ENCODE assay signal across 26 cellular contexts in genomic region chr1:105686874-105687690, GRCh38.
"Had no signal": no experiment of that assay in that cellular context is flagged by ENCODE, and none has a peak within 500 bp of the region (broad histone marks: within the 10 kb centered on the region; RNA-seq: fewer than 3 reads in every experiment).

No MANE protein-coding gene starts in this region.

- H3K4me1 ChIP-seq: SJCRH30 had no signal

- H3K4me2 ChIP-seq: SK-N-SH had no signal

- H3K4me1 Mint-ChIP-seq: activated B cell treated with CpG ODN at 0.5 μM for 24 hours; activated CD4-positive, alpha-beta T cell treated with anti-CD3 and anti-CD28 coated beads, Interleukin-2, amount 10 ng/mL, durations not matched to agents 24 days and 14 days; activated CD8-positive, alpha-beta memory T cell treated with anti-CD3 and anti-CD28 coated beads, Interleukin-2, amount 10 ng/mL, durations not matched to agents 7 days and 5 days had no signal

- H3K9me3 Mint-ChIP-seq: activated B cell treated with CpG ODN at 0.5 μM for 24 hours had no signal

- H3K36me3 Mint-ChIP-seq: activated CD8-positive, alpha-beta memory T cell treated with anti-CD3 and anti-CD28 coated beads, Interleukin-2, amount 10 ng/mL, durations not matched to agents 7 days and 5 days had no signal

- H3K27ac Mint-ChIP-seq: activated B cell treated with CpG ODN at 0.5 μM for 24 hours; activated CD4-positive, alpha-beta T cell treated with anti-CD3 and anti-CD28 coated beads, Interleukin-2, amount 10 ng/mL, durations not matched to agents 24 days and 14 days; activated CD8-positive, alpha-beta memory T cell treated with anti-CD3 and anti-CD28 coated beads, Interleukin-2, amount 10 ng/mL, durations not matched to agents 7 days and 5 days; activated naive CD4-positive, alpha-beta T cell treated with anti-CD3 and anti-CD28 coated beads, Interleukin-2, amount 50 U/mL, for 72 hours; activated T-cell treated with anti-CD3 and anti-CD28 coated beads, Interleukin-2, amount 50 U/mL, for 24 hours; activated T-helper 1 cell treated with anti-CD3 and anti-CD28 coated beads, Interleukin-12 subunit alpha, Interleukin-12 subunit beta, Interleukin-2, Interleukin-4 antibody, amounts not matched to agents 30 ng/mL and 10 ng/mL and 1 ng/mL, durations not matched to agents 14 hours and 24 hours and 36 hours; T-helper 1 cell treated with Interleukin-12 subunit alpha and Interleukin-12 subunit beta and Interleukin-4 antibody, amounts not matched to agents 30 μg/mL and 1 μg/mL, for 36 hours had no signal

- ATAC-seq: activated CD8-positive, alpha-beta memory T cell treated with anti-CD3 and anti-CD28 coated beads, Interleukin-2, amount 10 ng/mL, durations not matched to agents 7 days and 5 days; activated naive CD4-positive, alpha-beta T cell treated with anti-CD3 and anti-CD28 coated beads, Interleukin-2, amount 50 U/mL, for 72 hours; Panc1 had no signal

- H3K4me3 Mint-ChIP-seq: activated B cell treated with CpG ODN at 0.5 μM for 24 hours; activated CD4-positive, alpha-beta T cell treated with anti-CD3 and anti-CD28 coated beads, Interleukin-2, amount 10 ng/mL, durations not matched to agents 24 days and 14 days; activated CD8-positive, alpha-beta memory T cell treated with anti-CD3 and anti-CD28 coated beads, Interleukin-2, amount 10 ng/mL, durations not matched to agents 7 days and 5 days; activated T-cell treated with anti-CD3 and anti-CD28 coated beads, Interleukin-2, amount 50 U/mL, for 24 hours; activated T-helper 1 cell treated with anti-CD3 and anti-CD28 coated beads, Interleukin-12 subunit alpha, Interleukin-12 subunit beta, Interleukin-2, Interleukin-4 antibody, amounts not matched to agents 30 ng/mL and 10 ng/mL and 1 ng/mL, durations not matched to agents 14 hours and 24 hours and 36 hours; T-helper 1 cell treated with Interleukin-12 subunit alpha and Interleukin-12 subunit beta and Interleukin-4 antibody, amounts not matched to agents 30 μg/mL and 1 μg/mL, for 36 hours had no signal

- H3K27me3 Mint-ChIP-seq: activated B cell treated with CpG ODN at 0.5 μM for 24 hours; activated CD4-positive, alpha-beta T cell treated with anti-CD3 and anti-CD28 coated beads, Interleukin-2, amount 10 ng/mL, durations not matched to agents 24 days and 14 days; activated CD8-positive, alpha-beta memory T cell treated with anti-CD3 and anti-CD28 coated beads, Interleukin-2, amount 10 ng/mL, durations not matched to agents 7 days and 5 days; activated T-cell treated with anti-CD3 and anti-CD28 coated beads, Interleukin-2, amount 50 U/mL, for 24 hours had no signal

- H3K4me3 ChIP-seq: MG63, SJCRH30 had no signal

- H3K36me3 ChIP-seq: MG63, SJCRH30 had no signal

- H3K27ac ChIP-seq: SJCRH30 had no signal

- H3K27me3 ChIP-seq: MG63, SJCRH30 had no signal

- H3K9ac ChIP-seq: SK-N-SH had no signal

- DNase-seq: activated B cell treated with CpG ODN at 0.5 μM for 24 hours; activated CD4-positive, alpha-beta T cell treated with anti-CD3 and anti-CD28 coated beads for 1 hour; activated CD4-positive, alpha-beta T cell treated with anti-CD3 and anti-CD28 coated beads, Interleukin-2, amount 10 ng/mL, durations not matched to agents 24 days and 14 days; activated CD4-positive, alpha-beta T cell treated with anti-CD3 and anti-CD28 coated beads, Interleukin-2, amount 50 U/mL, for 48 hours; activated CD8-positive, alpha-beta memory T cell treated with anti-CD3 and anti-CD28 coated beads, Interleukin-2, amount 10 ng/mL, durations not matched to agents 7 days and 5 days; activated effector memory CD4-positive, alpha-beta T cell treated with Interleukin-2 at 50 U/mL for 16 hours; activated naive CD4-positive, alpha-beta T cell treated with Interleukin-2 at 50 U/mL for 16 hours; activated T-cell treated with anti-CD3 and anti-CD28 coated beads, Interleukin-2, amount 50 U/mL, for 24 hours; MG63; MV-4-11; NCI-H1092 treated with DMSO at 0.1 percent for 48 hours; NCI-H1417 treated with DMSO at 0.1 percent for 48 hours; NCI-H1694 treated with DMSO at 0.1 percent for 48 hours; NCI-H2029 treated with DMSO at 0.1 percent for 48 hours; NCI-H510A treated with DMSO at 0.1 percent for 48 hours; NCI-H69; NK-92 treated with Interleukin-12 subunit alpha and Interleukin-12 subunit beta, amount 100 ng/mL, for 24 hours; OCI-M1; Right ventricle myocardium superior; RPMI8226; SK-N-SH had no signal

- H3K9me3 ChIP-seq: MG63, SJCRH30, SK-N-SH had no signal
